29 cellular contexts compared by ENCODE assay signal in the genomic region with DNA sequence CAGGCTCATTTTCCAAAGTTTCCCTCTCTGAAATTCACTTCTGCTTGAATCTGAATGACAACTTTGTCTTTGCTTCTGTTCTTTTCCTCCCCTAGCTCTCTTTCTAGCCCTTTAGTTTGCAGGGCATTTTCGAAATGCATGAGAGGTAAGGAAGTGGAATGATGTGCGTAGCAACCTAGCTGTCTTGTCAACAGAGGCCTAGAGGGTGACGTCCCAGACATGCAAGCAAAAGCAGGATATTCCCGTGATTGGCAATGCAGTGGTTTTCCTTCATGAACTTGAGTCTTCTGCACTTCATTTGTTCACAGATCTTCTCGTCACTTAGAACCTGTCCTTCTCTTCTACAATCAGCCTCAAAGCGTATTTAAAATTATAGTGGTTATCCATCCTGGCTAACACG. TPM values are rescaled to one million over a fixed set of nuclear protein-coding genes. Genes with fewer than 3 reads are reported as not detected.
"Had no signal": no experiment of that assay in that cellular context is flagged by ENCODE, and none has a peak within 500 bp of the region (broad histone marks: within the 10 kb centered on the region; RNA-seq: fewer than 3 reads in every experiment).

No MANE protein-coding gene starts in this region.

- H3K4me1 ChIP-seq: Peyer's patch had no signal

- H3K27ac Mint-ChIP-seq: activated B cell treated with CpG ODN at 0.5 μM for 24 hours; activated CD4-positive, alpha-beta memory T cell treated with anti-CD3 and anti-CD28 coated beads for 36 hours; activated naive CD4-positive, alpha-beta T cell treated with anti-CD3 and anti-CD28 coated beads, Interleukin-2, amount 10 ng/mL, durations not matched to agents 7 days and 5 days; activated naive CD8-positive, alpha-beta T cell treated with anti-CD3 and anti-CD28 coated beads for 36 hours had no signal

- DNase-seq: activated B cell treated with CpG ODN at 0.5 μM for 24 hours; activated CD4-positive, alpha-beta memory T cell treated with anti-CD3 and anti-CD28 coated beads for 36 hours; activated CD4-positive, alpha-beta T cell treated with anti-CD3 and anti-CD28 coated beads for 4 hours; activated CD4-positive, alpha-beta T cell treated with anti-CD3 and anti-CD28 coated beads, Interleukin-2, amount 50 U/mL, for 1 hour; activated CD4-positive, CD25-positive, alpha-beta regulatory T cell treated with anti-CD3 and anti-CD28 coated beads, Interleukin-2, amount 50 U/mL, for 72 hours; activated CD8-positive, alpha-beta memory T cell treated with anti-CD3 and anti-CD28 coated beads, Interleukin-2, amount 50 U/mL, for 48 hours; activated effector memory CD4-positive, alpha-beta T cell treated with Interleukin-2 at 50 U/mL for 16 hours; activated naive CD4-positive, alpha-beta T cell treated with anti-CD3 and anti-CD28 coated beads, Interleukin-2, amount 10 ng/mL, durations not matched to agents 7 days and 5 days; activated naive CD8-positive, alpha-beta T cell treated with anti-CD3 and anti-CD28 coated beads for 36 hours; activated T-cell treated with anti-CD3 and anti-CD28 coated beads, Interleukin-2, amount 50 U/mL, for 48 hours; aorta; Karpas-422; NCI-H1105 treated with DMSO at 0.1 percent for 48 hours; NCI-H1436; NCI-H1694; NCI-H1930; NCI-H2081 treated with DMSO at 0.1 percent for 48 hours; NCI-H345; NCI-H524 treated with DMSO at 0.1 percent for 48 hours; Peyer's patch; RPMI8226; SIG-M5; T-helper 1 cell; T-helper 2 cell; T-helper 9 cell had no signal

- H3K9me3 ChIP-seq: Peyer's patch had no signal

- H3K36me3 ChIP-seq: brain microvascular endothelial cell, cardiac muscle cell, Peyer's patch had no signal

- H3K27me3 ChIP-seq: brain microvascular endothelial cell, cardiac muscle cell, Peyer's patch had no signal

- H3K27ac ChIP-seq: cardiac muscle cell, Peyer's patch, VCaP had no signal

- H3K36me3 Mint-ChIP-seq: activated CD4-positive, alpha-beta memory T cell treated with anti-CD3 and anti-CD28 coated beads for 36 hours; activated naive CD4-positive, alpha-beta T cell treated with anti-CD3 and anti-CD28 coated beads, Interleukin-2, amount 10 ng/mL, durations not matched to agents 7 days and 5 days; activated naive CD8-positive, alpha-beta T cell treated with anti-CD3 and anti-CD28 coated beads for 36 hours had no signal

- H3K9me3 Mint-ChIP-seq: activated B cell treated with CpG ODN at 0.5 μM for 24 hours; activated CD4-positive, alpha-beta memory T cell treated with anti-CD3 and anti-CD28 coated beads for 36 hours; activated naive CD4-positive, alpha-beta T cell treated with anti-CD3 and anti-CD28 coated beads, Interleukin-2, amount 10 ng/mL, durations not matched to agents 7 days and 5 days; activated naive CD8-positive, alpha-beta T cell treated with anti-CD3 and anti-CD28 coated beads for 36 hours; central memory CD8-positive, alpha-beta T cell had no signal

- H3K4me3 ChIP-seq: cardiac muscle cell, Peyer's patch had no signal

RNA-seq across cellular contexts. Expression of a gene that starts 56.9 kb away (rescaled TPM):
- total RNA-seq: activated B cell treated with CpG ODN at 0.5 μM for 24 hours; activated CD4-positive, alpha-beta memory T cell treated with anti-CD3 and anti-CD28 coated beads for 36 hours had no signal
